ENCODE assay signal across 26 cellular contexts in the genomic region with DNA sequence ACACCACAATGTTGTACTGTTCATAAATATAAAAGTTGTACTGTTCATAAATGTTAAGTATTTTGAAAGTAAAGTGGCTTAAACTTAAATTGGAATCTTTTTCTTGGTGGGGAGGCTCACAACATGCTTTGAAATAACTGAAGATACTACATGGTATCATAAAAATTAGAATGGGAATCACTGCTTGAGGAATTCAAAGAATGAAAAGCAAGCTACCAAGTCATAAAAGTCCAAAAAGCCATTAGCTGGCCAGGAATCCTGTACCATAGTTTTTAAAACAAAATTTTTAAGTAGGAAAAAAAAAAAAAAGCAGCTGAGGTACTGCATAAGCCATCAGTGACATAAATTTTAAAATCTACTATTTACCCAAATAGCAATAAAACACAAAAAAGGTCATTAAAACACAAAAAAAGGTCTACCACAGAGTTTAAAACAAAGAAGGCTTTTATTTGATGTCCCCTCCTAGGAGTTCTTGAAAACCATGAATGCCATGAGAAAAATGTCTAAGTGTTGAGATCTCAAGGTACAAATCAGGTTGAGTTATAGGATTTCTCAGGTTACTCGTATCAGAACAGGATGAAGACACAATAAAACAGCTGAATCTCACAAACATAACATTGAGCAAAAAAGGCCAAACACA. TPM values are rescaled to one million over a fixed set of nuclear protein-coding genes. Genes with fewer than 3 reads are reported as not detected.
DNase-seq lines count a peak whose midpoint lies in the region; FAIRE-seq and TF ChIP-seq lines count a peak whose summit lies in the region.
"Had no signal": no experiment of that assay in that cellular context is flagged by ENCODE, and none has a peak within 500 bp of the region (broad histone marks: within the 10 kb centered on the region; RNA-seq: fewer than 3 reads in every experiment).

No MANE protein-coding gene starts in this region.

- H3K36me3 ChIP-seq in fibroblast of lung (ENCODE audit: control insufficient read depth, insufficient read depth, low read length) = no peaks in the 10 kb centered on the region
- no peaks in the 10 kb centered on the region for H3K36me3 ChIP-seq in sigmoid colon
- H3K36me3 ChIP-seq: upper lobe of left lung had no signal

- no peaks in the 10 kb centered on the region for H3K9me3 ChIP-seq in fibroblast of lung (ENCODE audit: control insufficient read depth, insufficient read depth, low read depth, low read length)
- H3K9me3 ChIP-seq in sigmoid colon = no peaks in the 10 kb centered on the region
- H3K9me3 ChIP-seq: BLaER1 treated with 17β-estradiol and CSF1 and Interleukin-3, amounts not matched to agents 10 nM and 100 nM; psoas muscle; SJCRH30; upper lobe of left lung had no signal

- no peak for DNase-seq in activated T-cell treated with anti-CD3 and anti-CD28 coated beads, Interleukin-2, amount 50 U/mL, for 24 hours
- DNase-seq in activated T-cell treated with anti-CD3 and anti-CD28 coated beads, Interleukin-2, amount 50 U/mL, for 48 hours = no peak
- peak; percentile 41 for DNase-seq in SK-MEL-5 (ENCODE audit: low read depth, low spot score)
- DNase-seq in fibroblast of lung (ENCODE audit: low read depth in 2 of 2) = peak in 1 of 2 donors; percentile 25
- no peak for DNase-seq in GM13976 (ENCODE audit: low spot score)
- no peak for DNase-seq in sigmoid colon
- no peak for DNase-seq in NCI-H1105 treated with DMSO at 0.1 percent for 48 hours (lab: John Stamatoyannopoulos, UW)
- DNase-seq in GM19239 (ENCODE audit: insufficient read length, low spot score) = no peak
- DNase-seq: activated CD4-positive, alpha-beta T cell treated with anti-CD3 and anti-CD28 coated beads, Interleukin-2, amount 50 U/mL, for 4 hours; activated CD8-positive, alpha-beta memory T cell treated with anti-CD3 and anti-CD28 coated beads, Interleukin-2, amount 50 U/mL, for 48 hours; activated naive CD8-positive, alpha-beta T cell treated with anti-CD3 and anti-CD28 coated beads for 36 hours; central memory CD4-positive, alpha-beta T cell; head of caudate nucleus; NCI-H1092; NCI-H187 treated with DMSO at 0.1 percent for 48 hours; NCI-H524 treated with DMSO at 0.1 percent for 48 hours; psoas muscle; SJCRH30; upper lobe of left lung had no signal

- no peaks in the 10 kb centered on the region for H4K20me1 ChIP-seq in fibroblast of lung (ENCODE audit: control insufficient read depth, extremely low read depth, insufficient read depth, low read length)

- H3K27ac ChIP-seq in fibroblast of lung (ENCODE audit: insufficient read depth, low read length) = peak overlapping the region; percentile 7
- H3K27ac ChIP-seq in sigmoid colon = no peak overlapping the region
- H3K27ac ChIP-seq: BLaER1 treated with 17β-estradiol and CSF1 and Interleukin-3, amounts not matched to agents 10 nM and 100 nM; HL-60; psoas muscle; SJCRH30; skin epidermis; upper lobe of left lung had no signal

- no peak overlapping the region for H3K4me3 Mint-ChIP-seq in activated T-cell treated with anti-CD3 and anti-CD28 coated beads, Interleukin-2, amount 50 U/mL, for 24 hours
- H3K4me3 Mint-ChIP-seq: activated naive CD8-positive, alpha-beta T cell treated with anti-CD3 and anti-CD28 coated beads for 36 hours; GM23338 had no signal

- no peaks in the 10 kb centered on the region for H3K27me3 Mint-ChIP-seq in activated T-cell treated with anti-CD3 and anti-CD28 coated beads, Interleukin-2, amount 50 U/mL, for 24 hours
- H3K27me3 Mint-ChIP-seq: activated naive CD8-positive, alpha-beta T cell treated with anti-CD3 and anti-CD28 coated beads for 36 hours had no signal

- TF ChIP-seq EP300 in sigmoid colon (IDR thresholded peaks at IDR 0.05) = no peak

- H3K9ac ChIP-seq in fibroblast of lung (ENCODE audit: insufficient read depth, low read length) = no peak overlapping the region
- H3K9ac ChIP-seq: BLaER1 treated with 17β-estradiol and CSF1 and Interleukin-3, amounts not matched to agents 10 nM and 100 nM had no signal

- in situ Hi-C loops in SK-MEL-5 (cut with HindIII; ENCODE audit: low pct_unique_long_range_greater_than_20kb, low sequenced_read_pairs) (no loop called here), GM13976 (cut with MboI; ENCODE audit: low sequenced_read_pairs, unreplicated experiment) (no loop called here)

- no peaks in the 10 kb centered on the region for H3K9me3 Mint-ChIP-seq in activated T-cell treated with anti-CD3 and anti-CD28 coated beads, Interleukin-2, amount 50 U/mL, for 24 hours
- H3K9me3 Mint-ChIP-seq: activated naive CD8-positive, alpha-beta T cell treated with anti-CD3 and anti-CD28 coated beads for 36 hours; GM23338 had no signal

- H3K36me3 Mint-ChIP-seq in activated T-cell treated with anti-CD3 and anti-CD28 coated beads, Interleukin-2, amount 50 U/mL, for 24 hours (ENCODE audit: low read depth) = peaks cover 40% of the 10 kb centered on the region

- TF ChIP-seq POLR2A in sigmoid colon (IDR thresholded peaks at IDR 0.05) = no peak

- no peaks in the 10 kb centered on the region for H3K27me3 ChIP-seq in fibroblast of lung (ENCODE audit: control insufficient read depth, insufficient read depth, low read length)
- H3K27me3 ChIP-seq in sigmoid colon = no peaks in the 10 kb centered on the region
- H3K27me3 ChIP-seq: BLaER1 treated with 17β-estradiol and CSF1 and Interleukin-3, amounts not matched to agents 10 nM and 100 nM; SJCRH30; upper lobe of left lung had no signal

- H3K79me2 ChIP-seq in fibroblast of lung (ENCODE audit: control insufficient read depth, insufficient read depth, low read length) = peaks cover 97% of the 10 kb centered on the region

- no peak for FAIRE-seq in GM19239 (lab: Jason Lieb, UNC)
- FAIRE-seq: astrocyte, HepG2 had no signal

- TF ChIP-seq CTCF in fibroblast of lung (conservative IDR thresholded peaks at IDR 0.05 in 1 of 2, IDR thresholded peaks at IDR 0.05 in 1 of 2; ENCODE audit: low read depth in 1 of 2, low read length in 2 of 2) = no peak
- TF ChIP-seq CTCF in GM13976 (IDR thresholded peaks at IDR 0.05; ENCODE audit: borderline replicate concordance, control extremely low read depth, extremely low read depth, insufficient read depth, missing control alignments) = no peak
- TF ChIP-seq CTCF in sigmoid colon (IDR thresholded peaks at IDR 0.05) = no peak

- peaks cover 10% of the 10 kb centered on the region for H3K4me1 ChIP-seq in fibroblast of lung (ENCODE audit: control insufficient read depth, extremely low read depth, insufficient read depth, low read length)
- peaks cover 0 to 71% (median 50%) of the 10 kb centered on the region in 4 donors for H3K4me1 ChIP-seq in sigmoid colon

- H2AFZ ChIP-seq in fibroblast of lung (ENCODE audit: low read length) = no peak overlapping the region
- H2AFZ ChIP-seq: GM23338 had no signal

- intact Hi-C loops in sigmoid colon (cut with DNase I) = no loop called here

- peaks cover 75% of the 10 kb centered on the region for H3K4me1 Mint-ChIP-seq in activated T-cell treated with anti-CD3 and anti-CD28 coated beads, Interleukin-2, amount 50 U/mL, for 24 hours (ENCODE audit: low read depth)

- peak overlapping the region; percentile 38 for H3K27ac Mint-ChIP-seq in activated T-cell treated with anti-CD3 and anti-CD28 coated beads, Interleukin-2, amount 50 U/mL, for 24 hours
- H3K27ac Mint-ChIP-seq: activated naive CD8-positive, alpha-beta T cell treated with anti-CD3 and anti-CD28 coated beads for 36 hours had no signal

- WGBS in sigmoid colon, 2 donors = 42 to 80% methylated on average over 1 of the region's 1 CpG

- H3K4me3 ChIP-seq in fibroblast of lung (replicated peaks in 1 of 4; ENCODE audit: control extremely low read depth in 1 of 4, insufficient read depth in 1 of 4, low read depth in 3 of 4, low read length in 4 of 4) = no peak overlapping the region
- H3K4me3 ChIP-seq in sigmoid colon = no peak overlapping the region
- H3K4me3 ChIP-seq: BLaER1 treated with 17β-estradiol and CSF1 and Interleukin-3, amounts not matched to agents 10 nM and 100 nM; GM23338; lung; psoas muscle; SJCRH30; skin epidermis; upper lobe of left lung had no signal

- H3K4me2 ChIP-seq in fibroblast of lung (ENCODE audit: extremely low read depth, insufficient read depth, low read length) = peak overlapping the region; percentile 3
- H3K4me2 ChIP-seq: BLaER1 treated with 17β-estradiol and CSF1 and Interleukin-3, amounts not matched to agents 10 nM and 100 nM; GM23338 had no signal

RNA-seq across cellular contexts. Expression of a gene that starts 8.6 kb away (rescaled TPM):
- total RNA-seq in SK-MEL-5 (2014; rRNA removed; shearing (Covaris generic)) = 100 and 105 TPM in 2 replicates
- polyA plus RNA-seq in SK-MEL-5 (2015; cell fraction: cytosol; rRNA removed) = 25.5 and 42.2 TPM in 2 replicates
- 58.1 and 61.3 TPM in 2 replicates for polyA plus RNA-seq in SK-MEL-5 (2015; cell fraction: nucleus; rRNA removed)
- 79.1 and 111 TPM in 2 replicates for total RNA-seq in fibroblast of lung
- 28.0 and 38.6 TPM in 2 replicates for polyA plus RNA-seq in fibroblast of lung
- 21.1 and 26.7 TPM in 2 replicates for polyA plus RNA-seq in fibroblast of lung (2012)
- 3.4 and 8.3 TPM in 2 replicates for polyA minus RNA-seq in fibroblast of lung (ENCODE audit: low replicate concordance)
- total RNA-seq in sigmoid colon = 10 to 100 TPM; 58.1 to 69.4 (median 66.7) TPM
- polyA plus RNA-seq in sigmoid colon = 10 to 100 TPM in 1 of 3 donors, 1 to 10 TPM in 2; 5.3 to 12.9 (median 9.6) TPM
